In genomic region chr1:23575226-23575810, GRCh38 we compare ENCODE assay signal across 1 cellular context.
TF ChIP-seq lines count a peak whose summit lies in the region.

No MANE protein-coding gene starts in this region.

TF ChIP-seq in GM12878, 131 proteins besides CTCF, POLR2A, EP300 and RAD21:
- TF ChIP-seq MEF2B (IDR thresholded peaks at IDR 0.05; ENCODE audit: partially characterized antibody, poor library complexity, severe bottlenecking) (no peak), MEF2A (IDR thresholded peaks at IDR 0.05; ENCODE audit: insufficient read depth, low read depth, low read length) (no peak), PKNOX1 (IDR thresholded peaks at IDR 0.05) (no peak), BHLHE40 (IDR thresholded peaks at IDR 0.05; ENCODE audit: borderline replicate concordance in 1 of 2, low read depth in 2 of 2, low read length in 1 of 2) (no peak), BMI1 (IDR thresholded peaks at IDR 0.05; ENCODE audit: borderline replicate concordance) (no peak), CREM (IDR thresholded peaks at IDR 0.05; ENCODE audit: low read depth) (no peak)
TF ChIP-seq in GM12878: peak in this region for 0.
